Comparison of ENCODE assay signal across 8 cellular contexts in genomic region chr9:135961277-135961705, GRCh38. TPM values are rescaled to one million over a fixed set of nuclear protein-coding genes. Genes with fewer than 3 reads are reported as not detected.
DNase-seq lines count a peak whose midpoint lies in the region; ATAC-seq, FAIRE-seq and TF ChIP-seq lines count a peak whose summit lies in the region.

TSS of gene UBAC1 (minus strand) at chr9:135961373. CDS start at chr9:135961162, 211 bp downstream.

- H3K27me3 ChIP-seq in DOHH2 (ENCODE audit: control insufficient read depth, low read length) (no peaks in the 10 kb centered on the region), RWPE2 (ENCODE audit: insufficient read depth, poor library complexity, severe bottlenecking) (no peaks in the 10 kb centered on the region)

- peak; percentile 79 for ATAC-seq in RWPE2 (ENCODE audit: low read depth)
- peak; percentile 92 to 96 (median 92) for ATAC-seq in natural killer cell

- H3K4me3 Mint-ChIP-seq in activated T-helper 2 cell treated with anti-CD3 and anti-CD28 coated beads, Interferon-gamma antibody, Interleukin-2, Interleukin-4, amounts not matched to agents 10 μg/mL and 5 μg/mL and 100 μg/mL, durations not matched to agents 14 hours and 24 hours and 36 hours (ENCODE audit: low read depth): peak within 1 kb of the TSS; percentile 89
- H3K4me3 Mint-ChIP-seq in natural killer cell: peak within 1 kb of the TSS; percentile 91

- no peaks in the 10 kb centered on the region for H3K36me3 Mint-ChIP-seq in activated T-helper 2 cell treated with anti-CD3 and anti-CD28 coated beads, Interferon-gamma antibody, Interleukin-2, Interleukin-4, amounts not matched to agents 10 μg/mL and 5 μg/mL and 100 μg/mL, durations not matched to agents 14 hours and 24 hours and 36 hours (ENCODE audit: low read depth)
- H3K36me3 Mint-ChIP-seq in natural killer cell: no peaks in the 10 kb centered on the region

- TF ChIP-seq POLR2A in H54 (IDR thresholded peaks at IDR 0.05; ENCODE audit: low read depth, low read length): 0 out of 2 replicates have a peak, but pooled peaks have one; percentile 2

- H3K36me3 ChIP-seq in DOHH2 (ENCODE audit: control insufficient read depth, low read length) (peaks cover 9% of the 10 kb centered on the region; the same call in 1 of the 2 replicates), RWPE2 (ENCODE audit: low read depth) (no peaks in the 10 kb centered on the region; the same call in 1 of the 2 replicates)

- FAIRE-seq in H54 (lab: Jason Lieb, UNC): no peak

- intact Hi-C loops in activated T-helper 2 cell treated with anti-CD3 and anti-CD28 coated beads, Interferon-gamma antibody, Interleukin-2, Interleukin-4, amounts not matched to agents 10 μg/mL and 5 μg/mL and 100 μg/mL, durations not matched to agents 14 hours and 24 hours and 36 hours (cut with micrococcal nuclease): loop anchor here (1.0 to 2.0 kb wide), 3 partner anchors 34 to 158 kb away; partner anchors contain the start of gene CAMSAP1
- intact Hi-C loops in natural killer cell (cut with micrococcal nuclease): no loop called here

- H3K4me3 ChIP-seq in DOHH2 (ENCODE audit: low read length): peak within 1 kb of the TSS; percentile 78
- H3K4me3 ChIP-seq in RWPE2 (ENCODE audit: severe bottlenecking): peak within 1 kb of the TSS; percentile 71

- peak within 1 kb of the TSS; percentile 68 for H3K27ac Mint-ChIP-seq in activated T-helper 2 cell treated with anti-CD3 and anti-CD28 coated beads, Interferon-gamma antibody, Interleukin-2, Interleukin-4, amounts not matched to agents 10 μg/mL and 5 μg/mL and 100 μg/mL, durations not matched to agents 14 hours and 24 hours and 36 hours
- peak within 1 kb of the TSS; percentile 68 to 75 for H3K27ac Mint-ChIP-seq in natural killer cell

- no peaks in the 10 kb centered on the region for H3K9me3 Mint-ChIP-seq in activated T-helper 2 cell treated with anti-CD3 and anti-CD28 coated beads, Interferon-gamma antibody, Interleukin-2, Interleukin-4, amounts not matched to agents 10 μg/mL and 5 μg/mL and 100 μg/mL, durations not matched to agents 14 hours and 24 hours and 36 hours
- no peaks in the 10 kb centered on the region for H3K9me3 Mint-ChIP-seq in natural killer cell

- H3K79me2 ChIP-seq in DOHH2 (ENCODE audit: control insufficient read depth, low read length): peaks cover 47% of the 10 kb centered on the region

- no peaks in the 10 kb centered on the region for H3F3A ChIP-seq in DOHH2 (ENCODE audit: control insufficient read depth, insufficient read depth)

- peaks cover 22% of the 10 kb centered on the region for H3K4me1 Mint-ChIP-seq in activated T-helper 2 cell treated with anti-CD3 and anti-CD28 coated beads, Interferon-gamma antibody, Interleukin-2, Interleukin-4, amounts not matched to agents 10 μg/mL and 5 μg/mL and 100 μg/mL, durations not matched to agents 14 hours and 24 hours and 36 hours (ENCODE audit: low read depth)
- H3K4me1 Mint-ChIP-seq in natural killer cell: peaks cover 21 to 41% of the 10 kb centered on the region in 2 donors

- H3K27me3 Mint-ChIP-seq in activated T-helper 2 cell treated with anti-CD3 and anti-CD28 coated beads, Interferon-gamma antibody, Interleukin-2, Interleukin-4, amounts not matched to agents 10 μg/mL and 5 μg/mL and 100 μg/mL, durations not matched to agents 14 hours and 24 hours and 36 hours (ENCODE audit: low read depth): no peaks in the 10 kb centered on the region
- H3K27me3 Mint-ChIP-seq in natural killer cell (ENCODE audit: low read depth in 2 of 2): peaks cover 0 to 9% of the 10 kb centered on the region in 2 donors

- H3K4me1 ChIP-seq in DOHH2 (ENCODE audit: control insufficient read depth, low read length): peaks cover 30% of the 10 kb centered on the region
- no peaks in the 10 kb centered on the region for H3K4me1 ChIP-seq in RWPE2 (ENCODE audit: insufficient read depth, poor library complexity, severe bottlenecking)

- no peak for TF ChIP-seq CTCF in DOHH2 (IDR thresholded peaks at IDR 0.05; ENCODE audit: low read depth, low read length, poor library complexity, severe bottlenecking)
- peak; percentile 30 for TF ChIP-seq CTCF in RWPE2 (IDR thresholded peaks at IDR 0.05; ENCODE audit: poor library complexity, severe bottlenecking)
- TF ChIP-seq CTCF in natural killer cell (IDR thresholded peaks at IDR 0.05): no peak

- H3K9me3 ChIP-seq in DOHH2 (ENCODE audit: control insufficient read depth, insufficient read depth, low read length) (no peaks in the 10 kb centered on the region), RWPE2 (ENCODE audit: severe bottlenecking) (no peaks in the 10 kb centered on the region)

- H3K27ac ChIP-seq in DOHH2 (ENCODE audit: low read depth, low read length) (peak within 1 kb of the TSS; percentile 30), RWPE2 (ENCODE audit: poor library complexity, severe bottlenecking) (peak within 1 kb of the TSS; percentile 52)

- H3K4me2 ChIP-seq in DOHH2 (ENCODE audit: low read length): peak within 1 kb of the TSS; percentile 67

- DNase-seq in H54 (ENCODE audit: insufficient read length, low spot score) (peak; percentile 100), LoVo (ENCODE audit: low spot score) (peak; percentile 96), RWPE2 (ENCODE audit: low spot score) (peak; percentile 93), fibroblast of peridontal ligament (ENCODE audit: extremely low read depth) (peak; percentile 86), natural killer cell (peak; percentile 94)
- DNase-seq in activated T-helper 2 cell treated with anti-CD3 and anti-CD28 coated beads, Interferon-gamma antibody, Interleukin-2, Interleukin-4, amounts not matched to agents 10 μg/mL and 5 μg/mL and 100 μg/mL, durations not matched to agents 14 hours and 24 hours and 36 hours (ENCODE audit: low spot score): peak; percentile 92
- DNase-seq in stimulated activated naive CD4-positive, alpha-beta T cell (lab: John Stamatoyannopoulos, UW): peak; percentile 87 to 94 (median 90)

- no peaks in the 10 kb centered on the region for H4K20me1 ChIP-seq in DOHH2 (ENCODE audit: control insufficient read depth, insufficient read depth, low read depth, low read length)

- H3K9me2 ChIP-seq in DOHH2 (replicated peaks; ENCODE audit: control insufficient read depth, low read length): no peaks in the 10 kb centered on the region

RNA-seq across cellular contexts. Expression of gene UBAC1, which starts in this region (rescaled TPM):
- total RNA-seq in activated T-helper 2 cell treated with anti-CD3 and anti-CD28 coated beads, Interferon-gamma antibody, Interleukin-2, Interleukin-4, amounts not matched to agents 10 μg/mL and 5 μg/mL and 100 μg/mL, durations not matched to agents 14 hours and 24 hours and 36 hours: 42.3 and 47.2 TPM in 2 replicates
- 10 to 100 TPM; 22.7 to 31.8 (median 27.6) TPM for total RNA-seq in natural killer cell

Comparison
In these comparisons a context has a peak if more than half of its experiments do, and no peak if none do; other contexts are left out.
1. Peak in every context shown above with its lines: DNase-seq, ATAC-seq, H3K4me3 ChIP-seq and H3K27ac ChIP-seq.